In genomic region chr15:44623178-44623577, GRCh38 we compare ENCODE assay signal across 16 cellular contexts. TPM values are rescaled to one million over a fixed set of nuclear protein-coding genes. Genes with fewer than 3 reads are reported as not detected.
DNase-seq lines count a peak whose midpoint lies in the region; ATAC-seq and TF ChIP-seq lines count a peak whose summit lies in the region.
"Had no signal": no experiment of that assay in that cellular context is flagged by ENCODE, and none has a peak within 500 bp of the region (broad histone marks: within the 10 kb centered on the region; RNA-seq: fewer than 3 reads in every experiment).

No MANE protein-coding gene starts in this region.

- DNase-seq in activated T-cell treated with anti-CD3 and anti-CD28 coated beads, Interleukin-2, amount 50 U/mL, for 72 hours, result no peak
- DNase-seq in activated T-cell treated with anti-CD3 and anti-CD28 coated beads, Interleukin-2, amount 50 U/mL, for 4 hours, result no peak
- no peak for DNase-seq in CD4-positive, alpha-beta T cell
- DNase-seq in T-cell (no peak), nephron progenitor cell (no peak), HT-29 (ENCODE audit: low spot score) (no peak), UCSD-AML1 (lab: John Stamatoyannopoulos, UW; ENCODE audit: unreplicated experiment) (no peak)
- DNase-seq: Caco-2, H7, HFFc6, NCI-H1417 treated with DMSO at 0.1 percent for 48 hours, NCI-H2029, NCI-H526, PC-3, RPMI8226 had no signal

- CTCF ChIA-PET in CD4-positive, alpha-beta T cell (lab: Charles Lee), result no interaction called here
- CTCF ChIA-PET in T-cell (lab: Charles Lee), result no interaction called here

- POLR2A ChIA-PET in CD4-positive, alpha-beta T cell (lab: Charles Lee), result no interaction called here
- POLR2A ChIA-PET in T-cell (lab: Charles Lee), result no interaction called here

- H3K27ac Mint-ChIP-seq in activated T-cell treated with anti-CD3 and anti-CD28 coated beads, Interleukin-2, amount 50 U/mL, for 72 hours, result peak overlapping the region; percentile 77
- peak overlapping the region; percentile 17 for H3K27ac Mint-ChIP-seq in CD4-positive, alpha-beta T cell
- peak overlapping the region; percentile 11 to 25 for H3K27ac Mint-ChIP-seq in T-cell
- H3K27ac Mint-ChIP-seq in nephron progenitor cell, result peak overlapping the region; percentile 83
- H3K27ac Mint-ChIP-seq: HFFc6 had no signal

- TF ChIP-seq CTCF in CD4-positive, alpha-beta T cell (IDR thresholded peaks at IDR 0.05), result no peak
- TF ChIP-seq CTCF in nephron progenitor cell (IDR thresholded peaks at IDR 0.05), result no peak

- no peaks in the 10 kb centered on the region for H3K9me3 ChIP-seq in CD4-positive, alpha-beta T cell (ENCODE audit: control insufficient read depth, low read length)
- H3K9me3 ChIP-seq: Caco-2 had no signal

- H3K9me3 Mint-ChIP-seq in activated T-cell treated with anti-CD3 and anti-CD28 coated beads, Interleukin-2, amount 50 U/mL, for 72 hours, result no peaks in the 10 kb centered on the region
- H3K9me3 Mint-ChIP-seq in activated T-cell treated with anti-CD3 and anti-CD28 coated beads, Interleukin-2, amount 50 U/mL, for 4 hours, result no peaks in the 10 kb centered on the region
- H3K9me3 Mint-ChIP-seq in CD4-positive, alpha-beta T cell, result no peaks in the 10 kb centered on the region
- H3K9me3 Mint-ChIP-seq in T-cell (no peaks in the 10 kb centered on the region), nephron progenitor cell (no peaks in the 10 kb centered on the region)
- H3K9me3 Mint-ChIP-seq: HFFc6 had no signal

- no peaks in the 10 kb centered on the region for H3K27me3 ChIP-seq in CD4-positive, alpha-beta T cell (ENCODE audit: control insufficient read depth, insufficient read depth, low read length)

- ATAC-seq in activated T-cell treated with anti-CD3 and anti-CD28 coated beads, Interleukin-2, amount 50 U/mL, for 72 hours (replicated peaks in 1 of 2), result peak; percentile 71 to 80
- no peak for ATAC-seq in activated T-cell treated with anti-CD3 and anti-CD28 coated beads, Interleukin-2, amount 50 U/mL, for 4 hours
- no peak for ATAC-seq in CD4-positive, alpha-beta T cell (ENCODE audit: poor library complexity)
- no peak for ATAC-seq in T-cell (replicated peaks in 1 of 4)
- ATAC-seq: PC-3 had no signal

- intact Hi-C loops in CD4-positive, alpha-beta T cell (cut with DNase I, micrococcal nuclease), result no loop called here

- H3K4me3 Mint-ChIP-seq in activated T-cell treated with anti-CD3 and anti-CD28 coated beads, Interleukin-2, amount 50 U/mL, for 72 hours, result no peak overlapping the region
- H3K4me3 Mint-ChIP-seq in activated T-cell treated with anti-CD3 and anti-CD28 coated beads, Interleukin-2, amount 50 U/mL, for 4 hours, result no peak overlapping the region
- no peak overlapping the region for H3K4me3 Mint-ChIP-seq in CD4-positive, alpha-beta T cell
- H3K4me3 Mint-ChIP-seq in T-cell, result no peak overlapping the region
- H3K4me3 Mint-ChIP-seq in nephron progenitor cell, result no peak overlapping the region
- H3K4me3 Mint-ChIP-seq: HFFc6 had no signal

- H3K4me1 Mint-ChIP-seq in activated T-cell treated with anti-CD3 and anti-CD28 coated beads, Interleukin-2, amount 50 U/mL, for 72 hours (ENCODE audit: low read depth), result peaks cover 15% of the 10 kb centered on the region
- peaks cover 4% of the 10 kb centered on the region for H3K4me1 Mint-ChIP-seq in activated T-cell treated with anti-CD3 and anti-CD28 coated beads, Interleukin-2, amount 50 U/mL, for 4 hours (ENCODE audit: low read depth)
- peaks cover 6% of the 10 kb centered on the region for H3K4me1 Mint-ChIP-seq in CD4-positive, alpha-beta T cell (ENCODE audit: low read depth)
- H3K4me1 Mint-ChIP-seq in T-cell (peaks cover 0 to 6% (median 4%) of the 10 kb centered on the region in 3 donors), nephron progenitor cell (no peaks in the 10 kb centered on the region)

- H3K27ac ChIP-seq in CD4-positive, alpha-beta T cell (ENCODE audit: low read depth, low read length), result no peak overlapping the region
- H3K27ac ChIP-seq: C4-2B had no signal

- H3K27me3 Mint-ChIP-seq in activated T-cell treated with anti-CD3 and anti-CD28 coated beads, Interleukin-2, amount 50 U/mL, for 72 hours (ENCODE audit: low read depth), result no peaks in the 10 kb centered on the region
- no peaks in the 10 kb centered on the region for H3K27me3 Mint-ChIP-seq in activated T-cell treated with anti-CD3 and anti-CD28 coated beads, Interleukin-2, amount 50 U/mL, for 4 hours (ENCODE audit: low read depth)
- no peaks in the 10 kb centered on the region for H3K27me3 Mint-ChIP-seq in CD4-positive, alpha-beta T cell
- H3K27me3 Mint-ChIP-seq in T-cell (no peaks in the 10 kb centered on the region), nephron progenitor cell (ENCODE audit: low read depth, poor library complexity) (no peaks in the 10 kb centered on the region)

- H3K36me3 Mint-ChIP-seq in activated T-cell treated with anti-CD3 and anti-CD28 coated beads, Interleukin-2, amount 50 U/mL, for 72 hours (ENCODE audit: insufficient read depth in 2 of 2), result peaks cover 8 to 53% of the 10 kb centered on the region in 2 donors
- peaks cover 37% of the 10 kb centered on the region for H3K36me3 Mint-ChIP-seq in activated T-cell treated with anti-CD3 and anti-CD28 coated beads, Interleukin-2, amount 50 U/mL, for 4 hours (ENCODE audit: insufficient read depth)
- peaks cover 88% of the 10 kb centered on the region for H3K36me3 Mint-ChIP-seq in CD4-positive, alpha-beta T cell (ENCODE audit: low read depth)
- H3K36me3 Mint-ChIP-seq in T-cell (peaks cover 63% of the 10 kb centered on the region), nephron progenitor cell (ENCODE audit: low read depth) (peaks cover 78% of the 10 kb centered on the region)

RNA-seq across cellular contexts. Expression of gene SPG11, which starts 40.3 kb away (rescaled TPM):
- total RNA-seq in activated T-cell treated with anti-CD3 and anti-CD28 coated beads, Interleukin-2, amount 50 U/mL, for 72 hours, result 100 to 1,000 TPM; 127 to 134 TPM
- 10 to 100 TPM; 36.9 to 37.3 (median 37.1) TPM for total RNA-seq in activated T-cell treated with anti-CD3 and anti-CD28 coated beads, Interleukin-2, amount 50 U/mL, for 4 hours
- 10 to 100 TPM; 49.9 to 51.3 TPM for total RNA-seq in CD4-positive, alpha-beta T cell
- 100 to 1,000 TPM; 108 to 124 (median 118) TPM for total RNA-seq in T-cell
- 58.8 and 70.1 TPM in 2 replicates for total RNA-seq in HT-29 (2014; rRNA removed; shearing (Covaris generic))

Comparison
In these comparisons a context has a peak if more than half of its experiments do, and no peak if none do; other contexts are left out.
1. ATAC-seq: peak in activated T-cell treated with anti-CD3 and anti-CD28 coated beads, Interleukin-2, amount 50 U/mL, for 72 hours (2 of 2); none in activated T-cell treated with anti-CD3 and anti-CD28 coated beads, Interleukin-2, amount 50 U/mL, for 4 hours (0 of 2), CD4-positive, alpha-beta T cell (single experiment) and T-cell (0 of 4).
2. H3K27ac Mint-ChIP-seq: peak in every context shown above with its lines; median percentile 83 in nephron progenitor cell; 77 in activated T-cell treated with anti-CD3 and anti-CD28 coated beads, Interleukin-2, amount 50 U/mL, for 72 hours; 18 in T-cell; 17 in CD4-positive, alpha-beta T cell.